ENCODE assay signal across 20 cellular contexts in genomic region chr11:131864205-131864604, GRCh38.
"Had no signal": no experiment of that assay in that cellular context is flagged by ENCODE, and none has a peak within 500 bp of the region (broad histone marks: within the 10 kb centered on the region; RNA-seq: fewer than 3 reads in every experiment).

No MANE protein-coding gene starts in this region.

- H3K27ac ChIP-seq: brain microvascular endothelial cell, esophagus muscularis mucosa, suprapubic skin, transverse colon, vagina had no signal

- H3K4me3 ChIP-seq: esophagus muscularis mucosa, lung, smooth muscle cell, suprapubic skin, transverse colon, vagina had no signal

- H3K4me1 ChIP-seq: suprapubic skin, transverse colon, vagina had no signal

- H3K36me3 ChIP-seq: brain microvascular endothelial cell, esophagus muscularis mucosa, suprapubic skin, transverse colon, vagina had no signal

- H3K9me3 ChIP-seq: esophagus muscularis mucosa, suprapubic skin, transverse colon, vagina had no signal

- ATAC-seq: activated CD8-positive, alpha-beta T cell treated with anti-CD3 and anti-CD28 coated beads for 36 hours; activated naive CD8-positive, alpha-beta T cell treated with anti-CD3 and anti-CD28 coated beads, Interleukin-2, amount 50 U/mL, for 24 hours; activated T-cell treated with anti-CD3 and anti-CD28 coated beads, Interleukin-2, amount 50 U/mL, for 4 hours; left cardiac atrium; natural killer cell; sciatic nerve; stimulated activated naive CD8-positive, alpha-beta T cell treated with anti-CD3 and anti-CD28 coated beads, Interleukin-15, amount 100 ng/mL, for 72 hours had no signal

- H3K4me2 ChIP-seq: smooth muscle cell had no signal

- H3K27me3 ChIP-seq: brain microvascular endothelial cell, esophagus muscularis mucosa, transverse colon, vagina had no signal

- DNase-seq: activated CD4-positive, alpha-beta T cell treated with anti-CD3 and anti-CD28 coated beads, Interleukin-2, amount 10 ng/mL, durations not matched to agents 24 days and 14 days; activated CD4-positive, CD25-positive, alpha-beta regulatory T cell; activated CD8-positive, alpha-beta T cell treated with anti-CD3 and anti-CD28 coated beads for 36 hours; activated naive CD4-positive, alpha-beta T cell treated with anti-CD3 and anti-CD28 coated beads, Interleukin-2, amount 10 ng/mL, durations not matched to agents 7 days and 5 days; activated naive CD8-positive, alpha-beta T cell treated with anti-CD3 and anti-CD28 coated beads, Interleukin-2, amount 50 U/mL, for 24 hours; activated T-cell treated with anti-CD3 and anti-CD28 coated beads, Interleukin-2, amount 50 U/mL, for 4 hours; anterior cingulate cortex; brain microvascular endothelial cell; central memory CD4-positive, alpha-beta T cell; left cardiac atrium; natural killer cell; stimulated activated CD4-positive, alpha-beta T cell treated with anti-CD3 and anti-CD28 coated beads, Interleukin-4, amount 100 ng/mL, for 1 hour; stimulated activated naive CD8-positive, alpha-beta T cell treated with anti-CD3 and anti-CD28 coated beads, Interleukin-15, amount 100 ng/mL, for 72 hours; transverse colon had no signal
